1 cellular context compared by ENCODE assay signal in the genomic region with DNA sequence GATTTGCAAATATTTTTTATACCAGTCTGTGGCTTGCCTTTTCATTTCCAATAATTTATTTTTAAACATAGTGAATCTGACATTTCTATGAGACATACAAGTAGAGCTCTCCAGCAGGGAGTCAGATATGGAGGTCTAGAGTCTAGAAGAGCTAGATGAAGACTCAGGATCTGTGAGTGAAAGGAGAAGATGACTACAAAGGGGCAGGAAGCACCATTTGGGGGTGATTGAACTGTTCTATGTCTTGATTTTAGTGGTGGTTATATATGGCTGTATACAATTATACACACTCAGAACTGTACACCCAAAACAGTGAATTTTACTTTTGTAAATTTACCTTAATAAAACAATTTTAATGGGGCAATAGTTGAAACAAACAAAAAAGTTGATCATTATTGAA.
TF ChIP-seq lines count a peak whose summit lies in the region.

No MANE protein-coding gene starts in this region.

TF ChIP-seq in HepG2, 621 proteins besides CTCF, POLR2A, EP300 and RAD21 (continued from another document):
- TF ChIP-seq, protein P1, sequence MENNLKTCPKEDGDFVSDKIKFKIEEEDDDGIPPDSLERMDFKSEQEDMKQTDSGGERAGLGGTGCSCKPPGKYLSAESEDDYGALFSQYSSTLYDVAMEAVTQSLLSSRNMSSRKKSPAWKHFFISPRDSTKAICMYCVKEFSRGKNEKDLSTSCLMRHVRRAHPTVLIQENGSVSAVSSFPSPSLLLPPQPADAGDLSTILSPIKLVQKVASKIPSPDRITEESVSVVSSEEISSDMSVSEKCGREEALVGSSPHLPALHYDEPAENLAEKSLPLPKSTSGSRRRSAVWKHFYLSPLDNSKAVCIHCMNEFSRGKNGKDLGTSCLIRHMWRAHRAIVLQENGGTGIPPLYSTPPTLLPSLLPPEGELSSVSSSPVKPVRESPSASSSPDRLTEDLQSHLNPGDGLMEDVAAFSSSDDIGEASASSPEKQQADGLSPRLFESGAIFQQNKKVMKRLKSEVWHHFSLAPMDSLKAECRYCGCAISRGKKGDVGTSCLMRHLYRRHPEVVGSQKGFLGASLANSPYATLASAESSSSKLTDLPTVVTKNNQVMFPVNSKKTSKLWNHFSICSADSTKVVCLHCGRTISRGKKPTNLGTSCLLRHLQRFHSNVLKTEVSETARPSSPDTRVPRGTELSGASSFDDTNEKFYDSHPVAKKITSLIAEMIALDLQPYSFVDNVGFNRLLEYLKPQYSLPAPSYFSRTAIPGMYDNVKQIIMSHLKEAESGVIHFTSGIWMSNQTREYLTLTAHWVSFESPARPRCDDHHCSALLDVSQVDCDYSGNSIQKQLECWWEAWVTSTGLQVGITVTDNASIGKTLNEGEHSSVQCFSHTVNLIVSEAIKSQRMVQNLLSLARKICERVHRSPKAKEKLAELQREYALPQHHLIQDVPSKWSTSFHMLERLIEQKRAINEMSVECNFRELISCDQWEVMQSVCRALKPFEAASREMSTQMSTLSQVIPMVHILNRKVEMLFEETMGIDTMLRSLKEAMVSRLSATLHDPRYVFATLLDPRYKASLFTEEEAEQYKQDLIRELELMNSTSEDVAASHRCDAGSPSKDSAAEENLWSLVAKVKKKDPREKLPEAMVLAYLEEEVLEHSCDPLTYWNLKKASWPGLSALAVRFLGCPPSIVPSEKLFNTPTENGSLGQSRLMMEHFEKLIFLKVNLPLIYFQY (CRISPR knock-in tag; IDR thresholded peaks at IDR 0.05; ENCODE audit: borderline replicate concordance): no peak
- TF ChIP-seq ZNF552 (CRISPR knock-in tag; IDR thresholded peaks at IDR 0.05; ENCODE audit: borderline replicate concordance) (no peak), ZNF660 (CRISPR knock-in tag; IDR thresholded peaks at IDR 0.05; ENCODE audit: borderline replicate concordance, low read depth) (no peak), CEBPG (CRISPR knock-in tag; IDR thresholded peaks at IDR 0.05) (no peak), ZNF607 (CRISPR knock-in tag; IDR thresholded peaks at IDR 0.05; ENCODE audit: borderline replicate concordance) (no peak), MAFF (IDR thresholded peaks at IDR 0.05; ENCODE audit: low read depth, low read length) (no peak), ZNF775 (CRISPR knock-in tag; IDR thresholded peaks at IDR 0.05; ENCODE audit: borderline replicate concordance) (no peak), ERF (CRISPR knock-in tag; IDR thresholded peaks at IDR 0.05) (no peak)
- TF ChIP-seq, protein P2, sequence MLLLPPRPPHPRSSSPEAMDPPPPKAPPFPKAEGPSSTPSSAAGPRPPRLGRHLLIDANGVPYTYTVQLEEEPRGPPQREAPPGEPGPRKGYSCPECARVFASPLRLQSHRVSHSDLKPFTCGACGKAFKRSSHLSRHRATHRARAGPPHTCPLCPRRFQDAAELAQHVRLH (CRISPR knock-in tag; IDR thresholded peaks at IDR 0.05; ENCODE audit: borderline replicate concordance, low read depth): no peak
- TF ChIP-seq, protein P3, sequence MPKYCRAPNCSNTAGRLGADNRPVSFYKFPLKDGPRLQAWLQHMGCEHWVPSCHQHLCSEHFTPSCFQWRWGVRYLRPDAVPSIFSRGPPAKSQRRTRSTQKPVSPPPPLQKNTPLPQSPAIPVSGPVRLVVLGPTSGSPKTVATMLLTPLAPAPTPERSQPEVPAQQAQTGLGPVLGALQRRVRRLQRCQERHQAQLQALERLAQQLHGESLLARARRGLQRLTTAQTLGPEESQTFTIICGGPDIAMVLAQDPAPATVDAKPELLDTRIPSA (CRISPR knock-in tag; IDR thresholded peaks at IDR 0.05; ENCODE audit: borderline replicate concordance): no peak
- TF ChIP-seq, protein P4, sequence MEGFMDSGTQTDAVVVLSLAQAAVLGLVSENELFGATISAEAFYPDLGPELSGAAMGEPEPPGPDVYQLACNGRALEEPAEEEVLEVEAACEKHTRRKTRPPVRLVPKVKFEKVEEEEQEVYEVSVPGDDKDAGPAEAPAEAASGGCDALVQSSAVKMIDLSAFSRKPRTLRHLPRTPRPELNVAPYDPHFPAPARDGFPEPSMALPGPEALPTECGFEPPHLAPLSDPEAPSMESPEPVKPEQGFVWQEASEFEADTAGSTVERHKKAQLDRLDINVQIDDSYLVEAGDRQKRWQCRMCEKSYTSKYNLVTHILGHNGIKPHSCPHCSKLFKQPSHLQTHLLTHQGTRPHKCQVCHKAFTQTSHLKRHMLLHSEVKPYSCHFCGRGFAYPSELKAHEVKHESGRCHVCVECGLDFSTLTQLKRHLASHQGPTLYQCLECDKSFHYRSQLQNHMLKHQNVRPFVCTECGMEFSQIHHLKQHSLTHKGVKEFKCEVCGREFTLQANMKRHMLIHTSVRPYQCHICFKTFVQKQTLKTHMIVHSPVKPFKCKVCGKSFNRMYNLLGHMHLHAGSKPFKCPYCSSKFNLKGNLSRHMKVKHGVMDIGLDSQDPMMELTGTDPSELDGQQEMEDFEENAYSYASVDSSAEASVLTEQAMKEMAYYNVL (CRISPR knock-in tag; IDR thresholded peaks at IDR 0.05; ENCODE audit: borderline replicate concordance): no peak
